Comparison of ENCODE assay signal across 24 cellular contexts in the genomic region with DNA sequence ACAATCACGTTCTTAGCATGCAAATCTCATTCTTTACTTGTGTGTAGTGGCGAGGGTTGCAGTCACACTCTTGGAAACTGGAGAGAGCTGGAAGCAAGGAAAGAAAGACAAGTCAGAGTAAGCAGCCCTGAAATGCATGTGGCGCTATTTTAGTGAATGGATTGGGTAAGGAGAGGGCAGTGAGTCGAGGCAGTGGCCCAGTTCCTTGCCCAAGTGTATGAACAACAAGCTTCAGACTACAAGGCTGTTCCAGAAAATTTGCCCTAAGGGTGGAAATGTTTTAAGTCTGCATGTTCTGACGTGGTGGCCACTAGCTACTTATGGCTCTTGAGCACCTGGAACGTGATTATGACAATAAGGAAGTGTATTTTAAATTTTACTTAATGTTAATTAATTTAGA. TPM values are rescaled to one million over a fixed set of nuclear protein-coding genes. Genes with fewer than 3 reads are reported as not detected.
DNase-seq lines count a peak whose midpoint lies in the region; ATAC-seq, FAIRE-seq and TF ChIP-seq lines count a peak whose summit lies in the region.
"Had no signal": no experiment of that assay in that cellular context is flagged by ENCODE, and none has a peak within 500 bp of the region (broad histone marks: within the 10 kb centered on the region; RNA-seq: fewer than 3 reads in every experiment).

No MANE protein-coding gene starts in this region.

- H3K36me3 ChIP-seq in breast epithelium (no peaks in the 10 kb centered on the region), esophagus (ENCODE audit: control insufficient read depth in 2 of 2, insufficient read depth in 2 of 2, low read length in 1 of 2) (no peaks in the 10 kb centered on the region), pancreas (no peaks in the 10 kb centered on the region)
- H3K36me3 ChIP-seq: BLaER1 had no signal

- FAIRE-seq in pancreas (lab: Jason Lieb, UNC): no peak
- FAIRE-seq: G401.6, GM18507, H54 had no signal

- H3K9me3 ChIP-seq in breast epithelium (no peaks in the 10 kb centered on the region), esophagus (ENCODE audit: control insufficient read depth in 2 of 2, insufficient read depth in 1 of 2, low read depth in 1 of 2, low read length in 1 of 2) (no peaks in the 10 kb centered on the region), pancreas (no peaks in the 10 kb centered on the region)
- H3K9me3 ChIP-seq: BLaER1 had no signal

- TF ChIP-seq CTCF in MCF 10A (IDR thresholded peaks at IDR 0.05; ENCODE audit: unreplicated experiment) (no peak), breast epithelium (IDR thresholded peaks at IDR 0.05) (no peak), nephron progenitor cell (IDR thresholded peaks at IDR 0.05) (no peak), type B pancreatic cell (conservative IDR thresholded peaks at IDR 0.05) (no peak), pancreas (IDR thresholded peaks at IDR 0.05) (no peak)

- intact Hi-C loops in MCF 10A (cut with micrococcal nuclease) (no loop called here), breast epithelium (cut with DNase I; ENCODE audit: low total_unique reads) (no loop called here), pancreas (cut with DNase I) (no loop called here)

- H3K4me1 ChIP-seq in breast epithelium: no peaks in the 10 kb centered on the region
- H3K4me1 ChIP-seq in esophagus (ENCODE audit: control insufficient read depth in 2 of 2, insufficient read depth in 2 of 2, low read length in 1 of 2): peaks cover 4 to 9% of the 10 kb centered on the region in 2 donors
- no peaks in the 10 kb centered on the region for H3K4me1 ChIP-seq in pancreas

- no peak for TF ChIP-seq POLR2A in breast epithelium (IDR thresholded peaks at IDR 0.05)

- 47 to 48% methylated on average over 6 of the region's 6 CpGs for WGBS in esophagus, 2 donors
- 76 to 83% methylated on average over 6 of the region's 6 CpGs for WGBS in pancreas, 2 donors

- H3K27ac ChIP-seq in breast epithelium: peak overlapping the region in 1 of 2 donors; percentile 73
- peak overlapping the region; percentile 15 to 16 for H3K27ac ChIP-seq in esophagus (ENCODE audit: low read depth in 2 of 2, low read length in 1 of 2)
- H3K27ac ChIP-seq in pancreas: no peak overlapping the region
- H3K27ac ChIP-seq: 22Rv1, BLaER1, KMS-11 had no signal

- CTCF ChIA-PET in MCF 10A (lab: Yijun Ruan, JAX): interaction anchor here (0.6 to 1.9 kb wide), 12 partner anchors 9 to 324 kb away, joined by 3 to 12 read pairs (median 4); no protein-coding TSS in a partner anchor

- H3K4me1 Mint-ChIP-seq in MCF 10A (ENCODE audit: insufficient read depth, unreplicated experiment) (peaks cover 49% of the 10 kb centered on the region), nephron progenitor cell (peaks cover 45% of the 10 kb centered on the region), type B pancreatic cell (ENCODE audit: unreplicated experiment) (peaks cover 7% of the 10 kb centered on the region)

- H3K4me3 Mint-ChIP-seq in MCF 10A (ENCODE audit: unreplicated experiment): no peak overlapping the region
- no peak overlapping the region for H3K4me3 Mint-ChIP-seq in nephron progenitor cell
- no peak overlapping the region for H3K4me3 Mint-ChIP-seq in type B pancreatic cell
- H3K4me3 Mint-ChIP-seq: CD4-positive, alpha-beta T cell had no signal

- H3K27me3 Mint-ChIP-seq in MCF 10A (ENCODE audit: insufficient read depth, unreplicated experiment): no peaks in the 10 kb centered on the region
- H3K27me3 Mint-ChIP-seq in nephron progenitor cell (ENCODE audit: low read depth, poor library complexity): peaks cover 22% of the 10 kb centered on the region
- no peaks in the 10 kb centered on the region for H3K27me3 Mint-ChIP-seq in type B pancreatic cell

- ATAC-seq in pancreas: no peak
- no peak for ATAC-seq in GM21390 (IDR thresholded peaks at IDR 0.05; ENCODE audit: unreplicated experiment)

- DNase-seq in MCF 10A (ENCODE audit: unreplicated experiment): peak; percentile 60
- DNase-seq in breast epithelium (ENCODE audit: low spot score in 2 of 2): no peak
- no peak for DNase-seq in nephron progenitor cell
- no peak for DNase-seq in type B pancreatic cell (ENCODE audit: extremely low spot score, unreplicated experiment)
- DNase-seq in middle frontal gyrus (ENCODE audit: extremely low spot score, low spot score): no peak
- DNase-seq in pancreas: no peak
- DNase-seq: ACHN; CD4-positive, alpha-beta T cell; COR-L47; IMR-90; NCI-H1694 treated with DMSO at 0.1 percent for 48 hours; NCI-H2081 treated with DMSO at 0.1 percent for 48 hours; NCI-H2171 treated with DMSO at 0.1 percent for 48 hours; NCI-H526; OCI-M1; SHP77 had no signal

- H3K36me3 Mint-ChIP-seq in MCF 10A (ENCODE audit: insufficient read depth, unreplicated experiment) (peaks cover 7% of the 10 kb centered on the region), nephron progenitor cell (ENCODE audit: low read depth) (no peaks in the 10 kb centered on the region), type B pancreatic cell (no peaks in the 10 kb centered on the region)

- H3K9me3 Mint-ChIP-seq in MCF 10A (ENCODE audit: unreplicated experiment): no peaks in the 10 kb centered on the region
- H3K9me3 Mint-ChIP-seq in nephron progenitor cell: no peaks in the 10 kb centered on the region
- H3K9me3 Mint-ChIP-seq in type B pancreatic cell: no peaks in the 10 kb centered on the region
- H3K9me3 Mint-ChIP-seq: CD4-positive, alpha-beta T cell had no signal

- no TSS peak for BruUV-seq in MCF 10A (replicated peaks; lab: Mats Ljungman, UMichigan)

- H3K4me3 ChIP-seq in breast epithelium (no peak overlapping the region), esophagus (ENCODE audit: low read depth in 1 of 2, low read length in 2 of 2) (no peak overlapping the region), pancreas (no peak overlapping the region)
- H3K4me3 ChIP-seq: BLaER1 had no signal

- H3K27me3 ChIP-seq in breast epithelium (no peaks in the 10 kb centered on the region), esophagus (ENCODE audit: control insufficient read depth in 1 of 2, insufficient read depth in 2 of 2, low read length in 2 of 2) (no peaks in the 10 kb centered on the region), pancreas (no peaks in the 10 kb centered on the region)
- H3K27me3 ChIP-seq: BLaER1 had no signal

- POLR2A ChIA-PET in MCF 10A (lab: Yijun Ruan, JAX): interaction anchor here (0.9 to 1.8 kb wide), 10 partner anchors 9 to 1799 kb away, joined by 3 to 18 read pairs (median 4); a partner anchor contains a TSS

- peak overlapping the region; percentile 66 for H3K27ac Mint-ChIP-seq in MCF 10A (ENCODE audit: low read depth, unreplicated experiment)
- peak overlapping the region; percentile 68 for H3K27ac Mint-ChIP-seq in nephron progenitor cell
- H3K27ac Mint-ChIP-seq in type B pancreatic cell: peak overlapping the region; percentile 89
- H3K27ac Mint-ChIP-seq: CD4-positive, alpha-beta T cell had no signal

RNA-seq across cellular contexts. Expression of a gene that starts 59.4 kb away (rescaled TPM):
- total RNA-seq in MCF 10A (2022) (6.3 and 6.9 TPM in 2 replicates), breast epithelium (10 to 100 TPM in 2 of 3 donors, 1 to 10 TPM in 1; 4.2 to 21.2 (median 14.4) TPM), type B pancreatic cell (ENCODE audit: low replicate concordance) (4.9 and 8.1 TPM in 2 replicates), pancreas (10 to 100 TPM; 12.5 to 14.5 (median 13.6) TPM)
- polyA plus RNA-seq in esophagus (10 to 100 TPM; 14.7 to 29.2 TPM), pancreas (10 to 100 TPM in 1 of 2 donors, 1 to 10 TPM in 1; 8.0 to 16.6 TPM)
- total RNA-seq: CD4-positive, alpha-beta T cell had no signal

Comparison
In these comparisons a context has a peak if more than half of its experiments do, and no peak if none do; other contexts are left out.
1. H3K27ac ChIP-seq: peak in esophagus (2 of 2); none in pancreas (0 of 4).
2. Peak in every context shown above with its lines, with median percentiles within 50 percentile points of each other: H3K27ac Mint-ChIP-seq.